ENCODE assay signal across 27 cellular contexts in the genomic region with DNA sequence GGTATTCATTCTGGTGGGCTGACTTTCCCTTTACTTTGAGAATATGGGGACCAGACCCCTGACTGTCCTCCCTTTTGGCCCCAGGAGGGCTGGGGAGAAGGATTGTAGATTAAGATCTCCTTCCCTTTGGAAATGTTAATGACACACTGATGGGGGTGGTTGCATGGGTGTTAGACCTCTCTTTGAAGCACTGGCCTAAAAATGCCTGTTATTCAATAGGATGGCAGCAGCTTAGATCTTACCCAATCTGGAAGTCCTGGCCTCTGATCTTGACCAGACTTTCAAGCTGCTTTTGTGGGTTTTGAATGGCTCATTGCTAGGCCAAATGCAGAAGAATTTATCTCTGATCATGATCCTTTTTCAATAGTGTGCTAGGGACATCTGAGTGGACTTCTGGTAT. TPM values are rescaled to one million over a fixed set of nuclear protein-coding genes. Genes with fewer than 3 reads are reported as not detected.
A peak's percentile ranks its signal among the peaks of the same experiment; 100 is the strongest.
DNase-seq lines count a peak whose midpoint lies in the region; ATAC-seq and TF ChIP-seq lines count a peak whose summit lies in the region.
"Had no signal": no experiment of that assay in that cellular context is flagged by ENCODE, and none has a peak within 500 bp of the region (broad histone marks: within the 10 kb centered on the region; RNA-seq: fewer than 3 reads in every experiment).

No MANE protein-coding gene starts in this region.

- no peaks in the 10 kb centered on the region for H3K4me1 ChIP-seq in endodermal cell (ENCODE audit: control insufficient read depth, insufficient read depth, low read length)
- H3K4me1 ChIP-seq: A549 had no signal

- H3K36me3 Mint-ChIP-seq in endodermal cell (ENCODE audit: low read depth), result peaks cover 16% of the 10 kb centered on the region
- peaks cover 4% of the 10 kb centered on the region for H3K36me3 Mint-ChIP-seq in mesothelial cell of epicardium
- H3K36me3 Mint-ChIP-seq in effector memory CD8-positive, alpha-beta T cell (ENCODE audit: insufficient read depth), result peaks cover 14% of the 10 kb centered on the region

- no peaks in the 10 kb centered on the region for H3K27me3 ChIP-seq in endodermal cell (ENCODE audit: control insufficient read depth, insufficient read depth, low read length, poor library complexity, severe bottlenecking)
- H3K27me3 ChIP-seq: esophagus muscularis mucosa, gastrocnemius medialis had no signal

- peaks cover 20% of the 10 kb centered on the region for H3K36me3 ChIP-seq in endodermal cell (ENCODE audit: control insufficient read depth, insufficient read depth, low read length)

- TF ChIP-seq CTCF in endodermal cell (conservative IDR thresholded peaks at IDR 0.05) (no peak), mesothelial cell of epicardium (IDR thresholded peaks at IDR 0.05; ENCODE audit: unreplicated experiment) (no peak)

- H3K9me3 Mint-ChIP-seq in endodermal cell (no peaks in the 10 kb centered on the region), mesothelial cell of epicardium (no peaks in the 10 kb centered on the region)
- no peaks in the 10 kb centered on the region for H3K9me3 Mint-ChIP-seq in effector memory CD8-positive, alpha-beta T cell
- H3K9me3 Mint-ChIP-seq: T-helper 2 cell treated with Interferon-gamma antibody and Interleukin-4, amounts not matched to agents 5 μg/mL and 100 μg/mL, for 36 hours; type B pancreatic cell had no signal

- H3K4me3 ChIP-seq in endodermal cell (ENCODE audit: low read length), result no peak overlapping the region
- H3K4me3 ChIP-seq: A549, esophagus muscularis mucosa, gastrocnemius medialis had no signal

- H3K4me3 Mint-ChIP-seq in endodermal cell, result no peak overlapping the region
- H3K4me3 Mint-ChIP-seq in mesothelial cell of epicardium, result no peak overlapping the region
- H3K4me3 Mint-ChIP-seq in effector memory CD8-positive, alpha-beta T cell, result no peak overlapping the region
- H3K4me3 Mint-ChIP-seq: activated CD8-positive, alpha-beta memory T cell treated with anti-CD3 and anti-CD28 coated beads, Interleukin-2, amount 10 ng/mL, durations not matched to agents 7 days and 5 days; T-helper 2 cell treated with Interferon-gamma antibody and Interleukin-4, amounts not matched to agents 5 μg/mL and 100 μg/mL, for 36 hours; type B pancreatic cell had no signal

- no peaks in the 10 kb centered on the region for H3K9me3 ChIP-seq in endodermal cell (ENCODE audit: control insufficient read depth, low read length)
- H3K9me3 ChIP-seq: A549, esophagus muscularis mucosa, gastrocnemius medialis had no signal

- H3K27ac ChIP-seq in endodermal cell (ENCODE audit: low read depth, low read length), result no peak overlapping the region
- H3K27ac ChIP-seq: A549, esophagus muscularis mucosa, gastrocnemius medialis, WERI-Rb-1 had no signal

- H3K9ac ChIP-seq in endodermal cell (ENCODE audit: extremely low read depth, low read length, poor library complexity, severe bottlenecking), result no peak overlapping the region

- peak; percentile 60 for DNase-seq in ELF-1 (ENCODE audit: low read depth, low spot score)
- DNase-seq in RPMI7951 (ENCODE audit: low read depth), result peak; percentile 2
- DNase-seq in endodermal cell, result peak; percentile 71
- DNase-seq in mesothelial cell of epicardium (ENCODE audit: low spot score in 2 of 2, unreplicated experiment in 2 of 2), result no peak
- DNase-seq in NCI-H2227 treated with DMSO at 0.1 percent for 48 hours (lab: John Stamatoyannopoulos, UW), result no peak
- DNase-seq in effector memory CD8-positive, alpha-beta T cell, result no peak
- DNase-seq in NCI-H2029 treated with DMSO at 0.1 percent for 48 hours (lab: John Stamatoyannopoulos, UW), result no peak
- no peak for DNase-seq in NCI-H2227 (lab: John Stamatoyannopoulos, UW; ENCODE audit: unreplicated experiment)
- DNase-seq: activated CD4-positive, alpha-beta T cell treated with anti-CD3 and anti-CD28 coated beads, Interleukin-2, amount 50 U/mL, for 1 hour; activated CD8-positive, alpha-beta memory T cell treated with anti-CD3 and anti-CD28 coated beads, Interleukin-2, amount 10 ng/mL, durations not matched to agents 7 days and 5 days; activated naive CD4-positive, alpha-beta T cell treated with anti-CD3 and anti-CD28 coated beads, Interleukin-2, amount 50 U/mL, for 16 hours; aorta; cerebellar nuclear complex; COR-L47; DMS79; effector CD8-positive, alpha-beta T cell; gastrocnemius medialis; Karpas-422; NCI-H1694; NCI-H345; NCI-H748 treated with DMSO at 0.1 percent for 48 hours; nucleus accumbens; WERI-Rb-1 had no signal

- H3K4me1 Mint-ChIP-seq in endodermal cell (peaks cover 14% of the 10 kb centered on the region), mesothelial cell of epicardium (peaks cover 14% of the 10 kb centered on the region)
- peaks cover 11 to 30% of the 10 kb centered on the region in 2 donors for H3K4me1 Mint-ChIP-seq in effector memory CD8-positive, alpha-beta T cell (ENCODE audit: low read depth in 2 of 2)

- ATAC-seq in effector memory CD8-positive, alpha-beta T cell (replicated peaks), result no peak
- ATAC-seq: A549; activated CD8-positive, alpha-beta memory T cell treated with anti-CD3 and anti-CD28 coated beads, Interleukin-2, amount 10 ng/mL, durations not matched to agents 7 days and 5 days; gastrocnemius medialis had no signal

- H3K27ac Mint-ChIP-seq in endodermal cell (no peak overlapping the region), mesothelial cell of epicardium (peak overlapping the region; percentile 83)
- H3K27ac Mint-ChIP-seq in effector memory CD8-positive, alpha-beta T cell, result peak overlapping the region in 1 of 2 donors; percentile 53
- H3K27ac Mint-ChIP-seq: activated CD8-positive, alpha-beta memory T cell treated with anti-CD3 and anti-CD28 coated beads, Interleukin-2, amount 10 ng/mL, durations not matched to agents 7 days and 5 days; T-helper 2 cell treated with Interferon-gamma antibody and Interleukin-4, amounts not matched to agents 5 μg/mL and 100 μg/mL, for 36 hours; type B pancreatic cell had no signal

- no peaks in the 10 kb centered on the region for H3K27me3 Mint-ChIP-seq in endodermal cell (ENCODE audit: insufficient read depth)
- H3K27me3 Mint-ChIP-seq in mesothelial cell of epicardium (ENCODE audit: low read depth), result no peaks in the 10 kb centered on the region
- no peaks in the 10 kb centered on the region for H3K27me3 Mint-ChIP-seq in effector memory CD8-positive, alpha-beta T cell
- H3K27me3 Mint-ChIP-seq: activated CD8-positive, alpha-beta memory T cell treated with anti-CD3 and anti-CD28 coated beads, Interleukin-2, amount 10 ng/mL, durations not matched to agents 7 days and 5 days; type B pancreatic cell had no signal

RNA-seq across cellular contexts. Expression of gene MAP3K3, which starts 25.7 kb away (rescaled TPM):
- total RNA-seq in RPMI7951 (2014; rRNA removed; shearing (Covaris generic)), result 15.3 and 18.1 TPM in 2 replicates
- 10 to 100 TPM; 19.9 to 23.3 TPM for total RNA-seq in endodermal cell
- polyA plus RNA-seq in endodermal cell (2013, experiment 1 of 2), result 16.3 TPM
- polyA plus RNA-seq in endodermal cell (2013, experiment 2 of 2), result 18.4 TPM
- total RNA-seq in mesothelial cell of epicardium, result 23.1 to 24.0 TPM (median 23.4 TPM) in 3 replicates

RNA-seq across cellular contexts. Expression of gene TACO1, which starts 47.2 kb away (rescaled TPM):
- total RNA-seq in RPMI7951 (2014; rRNA removed; shearing (Covaris generic)), result 12.6 and 16.7 TPM in 2 replicates
- 10 to 100 TPM; 19.6 to 20.3 TPM for total RNA-seq in endodermal cell
- 17.6 TPM for polyA plus RNA-seq in endodermal cell (2013, experiment 1 of 2)
- polyA plus RNA-seq in endodermal cell (2013, experiment 2 of 2), result 21.2 TPM
- total RNA-seq in mesothelial cell of epicardium, result 14.2 to 18.9 TPM (median 16.2 TPM) in 3 replicates

RNA-seq across cellular contexts. Expression of gene LIMD2, which starts 52.0 kb away (rescaled TPM):
- 4.9 and 10.2 TPM in 2 replicates for total RNA-seq in RPMI7951 (2014; rRNA removed; shearing (Covaris generic))
- 100 to 1,000 TPM in 1 of 2 donors, 10 to 100 TPM in 1; 97.5 to 111 TPM for total RNA-seq in endodermal cell
- 119 TPM for polyA plus RNA-seq in endodermal cell (2013, experiment 1 of 2)
- polyA plus RNA-seq in endodermal cell (2013, experiment 2 of 2), result 115 TPM
- total RNA-seq in mesothelial cell of epicardium, result 76.5 to 79.3 TPM (median 77.0 TPM) in 3 replicates

Comparison
In these comparisons a context has a peak if more than half of its experiments do, and no peak if none do; other contexts are left out.
1. DNase-seq: peak in ELF-1 (single experiment), RPMI7951 (single experiment) and endodermal cell (single experiment); none in mesothelial cell of epicardium (0 of 2), NCI-H2227 treated with DMSO at 0.1 percent for 48 hours (single experiment), effector memory CD8-positive, alpha-beta T cell (0 of 3), NCI-H2029 treated with DMSO at 0.1 percent for 48 hours (single experiment) and NCI-H2227 (single experiment).